ENCODE assay signal across 2 cellular contexts in the genomic region with DNA sequence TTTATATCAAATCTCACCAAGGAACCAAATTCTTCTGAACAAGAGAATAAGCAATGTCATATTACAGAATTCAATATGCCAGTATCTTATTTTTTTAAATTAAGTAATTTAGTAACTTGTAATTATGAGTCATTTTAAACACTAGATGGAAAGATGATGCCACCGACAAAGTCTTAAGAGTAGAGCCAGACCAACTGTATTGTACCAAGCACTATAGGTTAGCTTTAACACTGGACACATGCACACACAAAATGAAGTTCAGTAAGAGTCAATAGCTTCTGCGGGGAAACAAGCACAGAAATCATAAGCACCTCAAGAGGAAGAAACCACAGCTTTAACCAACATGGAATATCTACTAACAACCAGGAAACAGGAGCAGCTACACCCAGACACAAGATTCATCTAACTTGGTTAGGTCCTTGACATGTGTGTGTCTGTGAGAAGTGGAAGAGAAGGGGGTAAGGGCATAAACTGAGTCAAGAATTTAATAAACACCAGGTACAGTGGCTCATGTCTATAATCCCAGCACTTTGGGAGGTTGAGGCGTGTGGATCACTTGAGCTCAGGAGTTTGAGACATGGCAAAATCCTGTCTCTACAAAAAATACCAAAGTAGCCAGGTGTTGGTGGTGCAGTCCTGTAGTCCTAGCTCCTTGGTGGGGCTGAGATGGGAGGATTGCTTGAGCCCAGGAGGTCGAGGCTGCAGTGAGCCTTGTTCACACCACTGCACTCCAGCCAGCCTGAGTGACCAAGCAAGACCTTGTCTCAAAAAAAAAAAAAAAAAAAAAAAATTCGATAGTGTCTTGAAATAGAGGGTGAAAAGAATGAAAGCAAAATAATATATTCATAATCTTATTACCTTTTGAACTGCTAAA.
TF ChIP-seq lines count a peak whose summit lies in the region.

No MANE protein-coding gene starts in this region.

TF ChIP-seq in IMR-90, 13 proteins besides CTCF, POLR2A, EP300 and RAD21:
- TF ChIP-seq MXI1 (IDR thresholded peaks at IDR 0.05; ENCODE audit: borderline replicate concordance, low read depth, low read length) (no peak), RFX5 (IDR thresholded peaks at IDR 0.05; ENCODE audit: low read depth, low read length) (no peak), BHLHE40 (IDR thresholded peaks at IDR 0.05; ENCODE audit: low read depth, low read length) (no peak), SMC3 (IDR thresholded peaks at IDR 0.05; ENCODE audit: low read depth, low read length) (no peak)
- TF ChIP-seq, protein P1, sequence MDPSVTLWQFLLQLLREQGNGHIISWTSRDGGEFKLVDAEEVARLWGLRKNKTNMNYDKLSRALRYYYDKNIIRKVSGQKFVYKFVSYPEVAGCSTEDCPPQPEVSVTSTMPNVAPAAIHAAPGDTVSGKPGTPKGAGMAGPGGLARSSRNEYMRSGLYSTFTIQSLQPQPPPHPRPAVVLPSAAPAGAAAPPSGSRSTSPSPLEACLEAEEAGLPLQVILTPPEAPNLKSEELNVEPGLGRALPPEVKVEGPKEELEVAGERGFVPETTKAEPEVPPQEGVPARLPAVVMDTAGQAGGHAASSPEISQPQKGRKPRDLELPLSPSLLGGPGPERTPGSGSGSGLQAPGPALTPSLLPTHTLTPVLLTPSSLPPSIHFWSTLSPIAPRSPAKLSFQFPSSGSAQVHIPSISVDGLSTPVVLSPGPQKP (IDR thresholded peaks at IDR 0.05; ENCODE audit: borderline replicate concordance, low read depth, low read length) = no peak

TF ChIP-seq in GM12878, 131 proteins besides CTCF, POLR2A, EP300 and RAD21:
- TF ChIP-seq FOS (IDR thresholded peaks at IDR 0.05; ENCODE audit: borderline replicate concordance, extremely low read depth, insufficient read length) (no peak), RUNX3 (IDR thresholded peaks at IDR 0.05; ENCODE audit: low read length) (0 out of 2 replicates have a peak, but pooled peaks have one; percentile 19)
